Comparison of ENCODE assay signal across 11 cellular contexts in the genomic region with DNA sequence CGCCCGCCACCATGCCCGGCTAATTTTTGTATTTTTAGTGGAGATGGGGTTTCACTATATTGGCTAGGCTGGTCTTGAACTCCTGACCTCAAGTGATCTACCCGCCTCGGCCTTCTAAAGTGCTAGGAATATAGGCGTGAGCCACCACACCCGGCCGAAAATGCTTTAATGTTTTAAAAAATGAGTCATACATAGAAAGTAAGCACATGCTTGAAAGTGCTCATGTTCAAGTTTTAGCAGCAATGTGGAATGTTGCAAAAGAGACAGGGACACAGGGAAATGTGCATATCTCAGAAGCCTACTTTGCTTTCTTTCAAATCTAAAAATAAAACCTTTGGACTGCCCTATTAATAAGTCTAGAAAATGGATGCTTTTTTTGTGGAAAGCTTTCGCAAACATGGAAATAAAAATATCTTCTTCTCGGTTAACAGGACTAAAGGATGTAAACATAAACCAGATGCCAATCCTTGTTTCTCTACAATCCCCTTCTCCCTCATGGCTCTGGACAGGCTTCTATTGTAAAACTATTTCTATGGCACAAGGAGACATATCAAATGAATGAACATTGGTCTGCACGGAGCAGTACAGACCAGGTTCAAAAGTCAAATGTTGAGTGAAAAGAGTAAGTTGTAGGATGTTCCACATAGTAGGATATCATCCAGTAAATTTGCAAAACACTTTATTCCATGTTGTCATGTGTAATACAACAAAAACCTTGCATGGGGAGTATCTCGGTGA. TPM values are rescaled to one million over a fixed set of nuclear protein-coding genes. Genes with fewer than 3 reads are reported as not detected.
A peak's percentile ranks its signal among the peaks of the same experiment; 100 is the strongest.
DNase-seq lines count a peak whose midpoint lies in the region; ATAC-seq and TF ChIP-seq lines count a peak whose summit lies in the region.
"Had no signal": no experiment of that assay in that cellular context is flagged by ENCODE, and none has a peak within 500 bp of the region (broad histone marks: within the 10 kb centered on the region; RNA-seq: fewer than 3 reads in every experiment).

No MANE protein-coding gene starts in this region.

- no peaks in the 10 kb centered on the region for H3K9me3 Mint-ChIP-seq in immature natural killer cell

- no peak overlapping the region for H3K4me3 ChIP-seq in cardiac muscle cell
- no peak overlapping the region for H3K4me3 ChIP-seq in right atrium auricular region
- H3K4me3 ChIP-seq in adipocyte (ENCODE audit: low read length): peak overlapping the region; percentile 21
- no peak overlapping the region for H3K4me3 ChIP-seq in upper lobe of right lung
- H3K4me3 ChIP-seq in tibial artery: no peak overlapping the region

- H3K4me1 ChIP-seq in cardiac muscle cell (ENCODE audit: low read depth) (no peaks in the 10 kb centered on the region), right atrium auricular region (peaks cover 0 to 21% of the 10 kb centered on the region in 2 donors), adipocyte (ENCODE audit: control insufficient read depth, insufficient read depth, low read length) (peaks cover 17% of the 10 kb centered on the region), upper lobe of right lung (peaks cover 16% of the 10 kb centered on the region), tibial artery (peaks cover 0 to 67% (median 14%) of the 10 kb centered on the region in 4 donors)

- H3K36me3 Mint-ChIP-seq in immature natural killer cell: peaks cover 0 to 6% (median under 1%) of the 10 kb centered on the region in 3 donors

- peaks cover 2 to 10% (median 8%) of the 10 kb centered on the region in 3 donors for H3K27me3 Mint-ChIP-seq in immature natural killer cell (ENCODE audit: low read depth in 3 of 3)
- H3K27me3 Mint-ChIP-seq: brain had no signal

- peak overlapping the region; percentile 48 to 81 (median 58) for H3K27ac Mint-ChIP-seq in immature natural killer cell

- H3K9me3 ChIP-seq in cardiac muscle cell (ENCODE audit: low read depth) (no peaks in the 10 kb centered on the region), right atrium auricular region (no peaks in the 10 kb centered on the region), adipocyte (ENCODE audit: control insufficient read depth, low read length) (no peaks in the 10 kb centered on the region), upper lobe of right lung (no peaks in the 10 kb centered on the region), tibial artery (no peaks in the 10 kb centered on the region)

- H3K36me3 ChIP-seq in cardiac muscle cell (no peaks in the 10 kb centered on the region), right atrium auricular region (no peaks in the 10 kb centered on the region), adipocyte (ENCODE audit: control insufficient read depth, insufficient read depth, low read length, severe bottlenecking) (no peaks in the 10 kb centered on the region), upper lobe of right lung (no peaks in the 10 kb centered on the region), tibial artery (no peaks in the 10 kb centered on the region)

- ATAC-seq in upper lobe of right lung: peak; percentile 70

- TF ChIP-seq CTCF in cardiac muscle cell (IDR thresholded peaks at IDR 0.05; ENCODE audit: low read depth, low read length) (no peak), right atrium auricular region (IDR thresholded peaks at IDR 0.05) (no peak), upper lobe of right lung (IDR thresholded peaks at IDR 0.05) (no peak), tibial artery (IDR thresholded peaks at IDR 0.05) (no peak)

- H3K4me1 Mint-ChIP-seq in immature natural killer cell: peaks cover 39 to 52% of the 10 kb centered on the region in 2 donors

- peak overlapping the region; percentile 19 to 44 (median 30) for H3K4me3 Mint-ChIP-seq in immature natural killer cell
- H3K4me3 Mint-ChIP-seq: brain had no signal

- intact Hi-C loops in upper lobe of right lung (cut with DNase I) (no loop called here), tibial artery (cut with DNase I; ENCODE audit: low total_unique reads) (no loop called here)

- peak in 1 of 2 donors; percentile 66 for DNase-seq in cardiac muscle cell (ENCODE audit: low read depth in 1 of 2, low spot score in 1 of 2)
- DNase-seq in right atrium auricular region (ENCODE audit: low spot score): no peak
- DNase-seq in adipocyte (ENCODE audit: low read depth): peak; percentile 72
- no peak for DNase-seq in immature natural killer cell
- no peak for DNase-seq in upper lobe of right lung
- no peak for DNase-seq in NCI-H1048 (lab: John Stamatoyannopoulos, UW)
- no peak for DNase-seq in tibial artery
- no peak for DNase-seq in HUDEP-2 (lab: John Stamatoyannopoulos, UW; ENCODE audit: unreplicated experiment in 76 of 76)
- DNase-seq: KG1, RPMI8226 had no signal

- peak overlapping the region; percentile 74 for H3K27ac ChIP-seq in cardiac muscle cell
- H3K27ac ChIP-seq in right atrium auricular region: peak overlapping the region in 1 of 2 donors; percentile 39
- H3K27ac ChIP-seq in upper lobe of right lung: peak overlapping the region; percentile 60
- H3K27ac ChIP-seq in tibial artery: peak overlapping the region in 1 of 2 donors; percentile 58

- H3K9ac ChIP-seq in adipocyte (ENCODE audit: low read length): peak overlapping the region; percentile 60

- H3K27me3 ChIP-seq in cardiac muscle cell (no peaks in the 10 kb centered on the region), right atrium auricular region (no peaks in the 10 kb centered on the region), adipocyte (replicated peaks; ENCODE audit: control insufficient read depth, insufficient read depth, low read length) (peaks cover 5% of the 10 kb centered on the region), upper lobe of right lung (no peaks in the 10 kb centered on the region), tibial artery (no peaks in the 10 kb centered on the region)

RNA-seq across cellular contexts. Expression of a gene that starts 15.0 kb away (rescaled TPM):
- total RNA-seq in cardiac muscle cell (57.2 and 64.5 TPM in 2 replicates), right atrium auricular region (10 to 100 TPM; 52.7 to 69.1 TPM), upper lobe of right lung (58.6 TPM)
- polyA plus RNA-seq in cardiac muscle cell (15.6 and 17.9 TPM in 2 replicates), immature natural killer cell (10 to 100 TPM; 11.4 to 31.5 (median 18.3) TPM)
